In genomic region chrX:19774905-19775304, GRCh38 we compare ENCODE assay signal across 18 cellular contexts.
A peak's percentile ranks its signal among the peaks of the same experiment; 100 is the strongest.
DNase-seq lines count a peak whose midpoint lies in the region; ATAC-seq lines count a peak whose summit lies in the region.
"Had no signal": no experiment of that assay in that cellular context is flagged by ENCODE, and none has a peak within 500 bp of the region (broad histone marks: within the 10 kb centered on the region; RNA-seq: fewer than 3 reads in every experiment).

No MANE protein-coding gene starts in this region.

- no peaks in the 10 kb centered on the region for H3K27me3 ChIP-seq in Karpas-422 (ENCODE audit: low read length)
- H3K27me3 ChIP-seq: cardiac muscle cell, gastrocnemius medialis, right atrium auricular region, SJCRH30, vagina had no signal

- no peaks in the 10 kb centered on the region for H4K20me1 ChIP-seq in Karpas-422 (ENCODE audit: insufficient read depth, low read depth, low read length)

- peak overlapping the region; percentile 38 for H3K9ac ChIP-seq in Karpas-422 (ENCODE audit: low read length)

- no peaks in the 10 kb centered on the region for H3K36me3 Mint-ChIP-seq in activated T-cell treated with anti-CD3 and anti-CD28 coated beads, Interleukin-2, amount 50 U/mL, for 4 hours (ENCODE audit: insufficient read depth)
- peaks cover 2% of the 10 kb centered on the region for H3K36me3 Mint-ChIP-seq in activated naive CD4-positive, alpha-beta T cell treated with anti-CD3 and anti-CD28 coated beads, Interleukin-2, amount 50 U/mL, for 24 hours
- H3K36me3 Mint-ChIP-seq in stimulated activated naive B cell treated with anti-CD40 and anti-IgM and Interleukin-4, amounts not matched to agents 10 μg/mL and 1 μg/mL and 100 μg/mL, for 72 hours, result peaks cover 18 to 21% of the 10 kb centered on the region in 2 donors

- H3K4me3 Mint-ChIP-seq in activated T-cell treated with anti-CD3 and anti-CD28 coated beads, Interleukin-2, amount 50 U/mL, for 4 hours, result peak overlapping the region; percentile 54
- peak overlapping the region; percentile 51 for H3K4me3 Mint-ChIP-seq in activated naive CD4-positive, alpha-beta T cell treated with anti-CD3 and anti-CD28 coated beads, Interleukin-2, amount 50 U/mL, for 24 hours
- no peak overlapping the region for H3K4me3 Mint-ChIP-seq in stimulated activated naive B cell treated with anti-CD40 and anti-IgM and Interleukin-4, amounts not matched to agents 10 μg/mL and 1 μg/mL and 100 μg/mL, for 72 hours
- H3K4me3 Mint-ChIP-seq: neural crest cell had no signal

- H3K27me3 Mint-ChIP-seq in activated T-cell treated with anti-CD3 and anti-CD28 coated beads, Interleukin-2, amount 50 U/mL, for 4 hours (ENCODE audit: low read depth), result no peaks in the 10 kb centered on the region
- no peaks in the 10 kb centered on the region for H3K27me3 Mint-ChIP-seq in activated naive CD4-positive, alpha-beta T cell treated with anti-CD3 and anti-CD28 coated beads, Interleukin-2, amount 50 U/mL, for 24 hours
- no peaks in the 10 kb centered on the region for H3K27me3 Mint-ChIP-seq in stimulated activated naive B cell treated with anti-CD40 and anti-IgM and Interleukin-4, amounts not matched to agents 10 μg/mL and 1 μg/mL and 100 μg/mL, for 72 hours

- H3K9me2 ChIP-seq in Karpas-422 (replicated peaks; ENCODE audit: insufficient read depth, low read length), result no peaks in the 10 kb centered on the region

- peak; percentile 69 to 81 for ATAC-seq in activated T-cell treated with anti-CD3 and anti-CD28 coated beads, Interleukin-2, amount 50 U/mL, for 4 hours
- ATAC-seq in stimulated activated naive B cell treated with anti-CD40 and anti-IgM and Interleukin-4, amounts not matched to agents 10 μg/mL and 1 μg/mL and 100 μg/mL, for 72 hours (replicated peaks), result peak; percentile 29 to 50
- no peak for ATAC-seq in GM21381 (IDR thresholded peaks at IDR 0.05; ENCODE audit: unreplicated experiment)
- ATAC-seq: gastrocnemius medialis had no signal

- H3K9me3 ChIP-seq in Karpas-422 (ENCODE audit: low read length), result no peaks in the 10 kb centered on the region
- H3K9me3 ChIP-seq: gastrocnemius medialis, SJCRH30, vagina had no signal

- H3K79me2 ChIP-seq in Karpas-422 (ENCODE audit: low read length), result peaks cover 36% of the 10 kb centered on the region

- H2AFZ ChIP-seq in Karpas-422 (ENCODE audit: low read length), result no peak overlapping the region

- H3K4me2 ChIP-seq in Karpas-422 (ENCODE audit: low read depth, low read length, poor library complexity, severe bottlenecking), result peak overlapping the region; percentile 40

- peaks cover 64% of the 10 kb centered on the region for H3K4me1 ChIP-seq in Karpas-422 (ENCODE audit: low read length)
- H3K4me1 ChIP-seq: right atrium auricular region had no signal

- H3K4me1 Mint-ChIP-seq in activated T-cell treated with anti-CD3 and anti-CD28 coated beads, Interleukin-2, amount 50 U/mL, for 4 hours (ENCODE audit: low read depth), result peaks cover 62% of the 10 kb centered on the region
- peaks cover 63% of the 10 kb centered on the region for H3K4me1 Mint-ChIP-seq in activated naive CD4-positive, alpha-beta T cell treated with anti-CD3 and anti-CD28 coated beads, Interleukin-2, amount 50 U/mL, for 24 hours
- peaks cover 31 to 61% of the 10 kb centered on the region in 2 donors for H3K4me1 Mint-ChIP-seq in stimulated activated naive B cell treated with anti-CD40 and anti-IgM and Interleukin-4, amounts not matched to agents 10 μg/mL and 1 μg/mL and 100 μg/mL, for 72 hours

- no peak overlapping the region for H3K4me3 ChIP-seq in Karpas-422 (ENCODE audit: low read length)
- H3K4me3 ChIP-seq: cardiac muscle cell, gastrocnemius medialis, lung, right atrium auricular region, SJCRH30, vagina had no signal

- no peak for DNase-seq in activated T-cell treated with anti-CD3 and anti-CD28 coated beads, Interleukin-2, amount 50 U/mL, for 4 hours
- DNase-seq in activated T-cell treated with anti-CD3 and anti-CD28 coated beads for 4 hours (no peak), Karpas-422 (no peak), dedifferentiated amniotic fluid mesenchymal stem cell (ENCODE audit: extremely low spot score) (no peak), GDM1 (lab: John Stamatoyannopoulos, UW) (no peak)
- no peak for DNase-seq in stimulated activated naive B cell treated with anti-CD40 and anti-IgM and Interleukin-4, amounts not matched to agents 10 μg/mL and 1 μg/mL and 100 μg/mL, for 72 hours
- DNase-seq: gastrocnemius medialis, HCEC 1CT, KBM-7, NCI-H226, SJCRH30 had no signal

- H3K27ac ChIP-seq in Karpas-422 (ENCODE audit: low read length), result peak overlapping the region; percentile 82
- H3K27ac ChIP-seq: cardiac muscle cell, right atrium auricular region, vagina had no signal

- no peaks in the 10 kb centered on the region for H3K36me3 ChIP-seq in Karpas-422 (ENCODE audit: insufficient read depth, low read length)
- H3K36me3 ChIP-seq: cardiac muscle cell, gastrocnemius medialis, right atrium auricular region, SJCRH30, vagina had no signal

- H3K9me3 Mint-ChIP-seq in activated T-cell treated with anti-CD3 and anti-CD28 coated beads, Interleukin-2, amount 50 U/mL, for 4 hours, result no peaks in the 10 kb centered on the region
- no peaks in the 10 kb centered on the region for H3K9me3 Mint-ChIP-seq in activated naive CD4-positive, alpha-beta T cell treated with anti-CD3 and anti-CD28 coated beads, Interleukin-2, amount 50 U/mL, for 24 hours
- peaks cover 3 to 9% of the 10 kb centered on the region in 2 donors for H3K9me3 Mint-ChIP-seq in stimulated activated naive B cell treated with anti-CD40 and anti-IgM and Interleukin-4, amounts not matched to agents 10 μg/mL and 1 μg/mL and 100 μg/mL, for 72 hours

- peak overlapping the region; percentile 95 for H3K27ac Mint-ChIP-seq in activated naive CD4-positive, alpha-beta T cell treated with anti-CD3 and anti-CD28 coated beads, Interleukin-2, amount 50 U/mL, for 24 hours
- H3K27ac Mint-ChIP-seq in stimulated activated naive B cell treated with anti-CD40 and anti-IgM and Interleukin-4, amounts not matched to agents 10 μg/mL and 1 μg/mL and 100 μg/mL, for 72 hours, result peak overlapping the region; percentile 87

Comparison
In these comparisons a context has a peak if more than half of its experiments do, and no peak if none do; other contexts are left out.
1. H3K4me3 Mint-ChIP-seq: peak in activated T-cell treated with anti-CD3 and anti-CD28 coated beads, Interleukin-2, amount 50 U/mL, for 4 hours (single experiment) and activated naive CD4-positive, alpha-beta T cell treated with anti-CD3 and anti-CD28 coated beads, Interleukin-2, amount 50 U/mL, for 24 hours (single experiment); none in stimulated activated naive B cell treated with anti-CD40 and anti-IgM and Interleukin-4, amounts not matched to agents 10 μg/mL and 1 μg/mL and 100 μg/mL, for 72 hours (0 of 2).